In genomic region chr10:125911990-125912389, GRCh38 we compare ENCODE assay signal across 1 cellular context.
TF ChIP-seq lines count a peak whose summit lies in the region.

No MANE protein-coding gene starts in this region.

TF ChIP-seq in HepG2, 621 proteins besides CTCF, POLR2A, EP300 and RAD21 (continued from another document and continues in another):
- TF ChIP-seq, protein P1, sequence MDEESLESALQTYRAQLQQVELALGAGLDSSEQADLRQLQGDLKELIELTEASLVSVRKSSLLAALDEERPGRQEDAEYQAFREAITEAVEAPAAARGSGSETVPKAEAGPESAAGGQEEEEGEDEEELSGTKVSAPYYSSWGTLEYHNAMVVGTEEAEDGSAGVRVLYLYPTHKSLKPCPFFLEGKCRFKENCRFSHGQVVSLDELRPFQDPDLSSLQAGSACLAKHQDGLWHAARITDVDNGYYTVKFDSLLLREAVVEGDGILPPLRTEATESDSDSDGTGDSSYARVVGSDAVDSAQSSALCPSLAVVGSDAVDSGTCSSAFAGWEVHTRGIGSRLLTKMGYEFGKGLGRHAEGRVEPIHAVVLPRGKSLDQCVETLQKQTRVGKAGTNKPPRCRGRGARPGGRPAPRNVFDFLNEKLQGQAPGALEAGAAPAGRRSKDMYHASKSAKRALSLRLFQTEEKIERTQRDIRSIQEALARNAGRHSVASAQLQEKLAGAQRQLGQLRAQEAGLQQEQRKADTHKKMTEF (CRISPR knock-in tag; IDR thresholded peaks at IDR 0.05), result peak; percentile 74; the same call in 1 of the 2 replicates
- TF ChIP-seq, protein P2, sequence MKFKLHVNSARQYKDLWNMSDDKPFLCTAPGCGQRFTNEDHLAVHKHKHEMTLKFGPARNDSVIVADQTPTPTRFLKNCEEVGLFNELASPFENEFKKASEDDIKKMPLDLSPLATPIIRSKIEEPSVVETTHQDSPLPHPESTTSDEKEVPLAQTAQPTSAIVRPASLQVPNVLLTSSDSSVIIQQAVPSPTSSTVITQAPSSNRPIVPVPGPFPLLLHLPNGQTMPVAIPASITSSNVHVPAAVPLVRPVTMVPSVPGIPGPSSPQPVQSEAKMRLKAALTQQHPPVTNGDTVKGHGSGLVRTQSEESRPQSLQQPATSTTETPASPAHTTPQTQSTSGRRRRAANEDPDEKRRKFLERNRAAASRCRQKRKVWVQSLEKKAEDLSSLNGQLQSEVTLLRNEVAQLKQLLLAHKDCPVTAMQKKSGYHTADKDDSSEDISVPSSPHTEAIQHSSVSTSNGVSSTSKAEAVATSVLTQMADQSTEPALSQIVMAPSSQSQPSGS (CRISPR knock-in tag; IDR thresholded peaks at IDR 0.05), result no peak
- TF ChIP-seq THAP11 (CRISPR knock-in tag; IDR thresholded peaks at IDR 0.05) (peak; percentile 49; the same call in 1 of the 2 replicates), HMG20A (CRISPR knock-in tag; IDR thresholded peaks at IDR 0.05; ENCODE audit: borderline replicate concordance) (peak; percentile 91), NPAS2 (CRISPR knock-in tag; IDR thresholded peaks at IDR 0.05; ENCODE audit: borderline replicate concordance) (no peak), ZNF205 (CRISPR knock-in tag; IDR thresholded peaks at IDR 0.05) (0 out of 2 replicates have a peak, but pooled peaks have one; percentile 63), ZNF766 (CRISPR knock-in tag; IDR thresholded peaks at IDR 0.05; ENCODE audit: borderline replicate concordance) (no peak), SOX6 (IDR thresholded peaks at IDR 0.05) (no peak), SOX6 (CRISPR knock-in tag; IDR thresholded peaks at IDR 0.05) (peak; percentile 83), ZNF615 (CRISPR knock-in tag; IDR thresholded peaks at IDR 0.05; ENCODE audit: borderline replicate concordance) (no peak), ZNF772 (CRISPR knock-in tag; IDR thresholded peaks at IDR 0.05) (0 out of 2 replicates have a peak, but pooled peaks have one; percentile 32), ZNF674 (CRISPR knock-in tag; IDR thresholded peaks at IDR 0.05; ENCODE audit: low read depth) (no peak), KDM1A (CRISPR knock-in tag; IDR thresholded peaks at IDR 0.05) (peak; percentile 78; the same call in 1 of the 2 replicates), SMAD3 (CRISPR knock-in tag; IDR thresholded peaks at IDR 0.05) (peak; percentile 74; the same call in 1 of the 2 replicates), ZSCAN29 (CRISPR knock-in tag; conservative IDR thresholded peaks at IDR 0.05) (no peak), MIER3 (CRISPR knock-in tag; IDR thresholded peaks at IDR 0.05; ENCODE audit: borderline replicate concordance) (0 out of 2 replicates have a peak, but pooled peaks have one; percentile 41), ZMAT5 (CRISPR knock-in tag; IDR thresholded peaks at IDR 0.05; ENCODE audit: borderline replicate concordance, low read depth) (no peak), FOXA1 (IDR thresholded peaks at IDR 0.05) (0 out of 2 replicates have a peak, but pooled peaks have one; percentile 10), FOXA1 (CRISPR knock-in tag; IDR thresholded peaks at IDR 0.05) (peak; percentile 95), ZNF331 (CRISPR knock-in tag; IDR thresholded peaks at IDR 0.05) (0 out of 2 replicates have a peak, but pooled peaks have one; percentile 18), BORCS8-MEF2B (CRISPR knock-in tag; IDR thresholded peaks at IDR 0.05) (peak; percentile 60; the same call in 1 of the 2 replicates), NCOA2 (CRISPR knock-in tag; IDR thresholded peaks at IDR 0.05) (peak; percentile 66; the same call in 1 of the 2 replicates), TCF7L2 (IDR thresholded peaks at IDR 0.05; ENCODE audit: low read depth, low read length) (peak; percentile 67), HHEX (CRISPR knock-in tag; IDR thresholded peaks at IDR 0.05) (peak; percentile 99), SNRNP70 (IDR thresholded peaks at IDR 0.05; ENCODE audit: low read depth, low read length) (no peak), FOXO1 (CRISPR knock-in tag; IDR thresholded peaks at IDR 0.05) (peak; percentile 77; the same call in 1 of the 2 replicates), ZSCAN20 (CRISPR knock-in tag; IDR thresholded peaks at IDR 0.05; ENCODE audit: borderline replicate concordance) (no peak), TBX2 (CRISPR knock-in tag; IDR thresholded peaks at IDR 0.05; ENCODE audit: borderline replicate concordance) (peak; percentile 81), KMT2A (CRISPR knock-in tag; IDR thresholded peaks at IDR 0.05) (no peak), SALL1 (CRISPR knock-in tag; IDR thresholded peaks at IDR 0.05) (peak; percentile 69), MXD3 (CRISPR knock-in tag; IDR thresholded peaks at IDR 0.05) (no peak), KLF16 (CRISPR knock-in tag; IDR thresholded peaks at IDR 0.05) (peak in 1 of 2 experiments; percentile 60; a peak in 1 of 4 replicates), RXRB (CRISPR knock-in tag; IDR thresholded peaks at IDR 0.05; ENCODE audit: borderline replicate concordance) (peak; percentile 48; the same call in 1 of the 2 replicates), ZNF264 (CRISPR knock-in tag; IDR thresholded peaks at IDR 0.05) (peak; percentile 42; the same call in 1 of the 2 replicates), HDAC2 (CRISPR knock-in tag; IDR thresholded peaks at IDR 0.05) (peak; percentile 82), SCMH1 (CRISPR knock-in tag; IDR thresholded peaks at IDR 0.05; ENCODE audit: borderline replicate concordance) (no peak), SOX5 (CRISPR knock-in tag; IDR thresholded peaks at IDR 0.05; ENCODE audit: borderline replicate concordance) (peak; percentile 70), ZNF282 (IDR thresholded peaks at IDR 0.05; ENCODE audit: partially characterized antibody) (no peak), GATAD2A (CRISPR knock-in tag; IDR thresholded peaks at IDR 0.05) (peak; percentile 78), MED1 (CRISPR knock-in tag; IDR thresholded peaks at IDR 0.05) (peak; percentile 29; the same call in 1 of the 2 replicates), RARA (CRISPR knock-in tag; IDR thresholded peaks at IDR 0.05) (peak; percentile 69), PRMT3 (CRISPR knock-in tag; IDR thresholded peaks at IDR 0.05; ENCODE audit: borderline replicate concordance, low read depth) (no peak), TCF7 (IDR thresholded peaks at IDR 0.05; ENCODE audit: low read depth) (peak; percentile 93), NRL (CRISPR knock-in tag; IDR thresholded peaks at IDR 0.05; ENCODE audit: borderline replicate concordance) (no peak), NR2F6 (IDR thresholded peaks at IDR 0.05) (peak; percentile 89), NR2F6 (CRISPR knock-in tag; IDR thresholded peaks at IDR 0.05) (peak; percentile 56; the same call in 1 of the 2 replicates), HMG20B (CRISPR knock-in tag; conservative IDR thresholded peaks at IDR 0.05) (peak; percentile 95), TBX3 (IDR thresholded peaks at IDR 0.05; ENCODE audit: borderline replicate concordance) (peak; percentile 95), NR2F2 (IDR thresholded peaks at IDR 0.05; ENCODE audit: borderline replicate concordance, low read depth) (peak; percentile 87), GFI1 (CRISPR knock-in tag; IDR thresholded peaks at IDR 0.05; ENCODE audit: borderline replicate concordance) (peak; percentile 78; the same call in 1 of the 2 replicates), ZNF441 (CRISPR knock-in tag; IDR thresholded peaks at IDR 0.05; ENCODE audit: borderline replicate concordance) (no peak), ZNF589 (CRISPR knock-in tag; conservative IDR thresholded peaks at IDR 0.05) (0 out of 2 replicates have a peak, but pooled peaks have one; percentile 17), NR2F1 (CRISPR knock-in tag; IDR thresholded peaks at IDR 0.05) (peak; percentile 47 to 75; a peak in 2 of 4 replicates), PITX1 (CRISPR knock-in tag; IDR thresholded peaks at IDR 0.05) (peak; percentile 82; the same call in 1 of the 2 replicates), CBFB (CRISPR knock-in tag; IDR thresholded peaks at IDR 0.05) (peak; percentile 68), GATA4 (IDR thresholded peaks at IDR 0.05; ENCODE audit: borderline replicate concordance, low read depth) (peak; percentile 37; the same call in 1 of the 2 replicates)
- TF ChIP-seq, protein P3, sequence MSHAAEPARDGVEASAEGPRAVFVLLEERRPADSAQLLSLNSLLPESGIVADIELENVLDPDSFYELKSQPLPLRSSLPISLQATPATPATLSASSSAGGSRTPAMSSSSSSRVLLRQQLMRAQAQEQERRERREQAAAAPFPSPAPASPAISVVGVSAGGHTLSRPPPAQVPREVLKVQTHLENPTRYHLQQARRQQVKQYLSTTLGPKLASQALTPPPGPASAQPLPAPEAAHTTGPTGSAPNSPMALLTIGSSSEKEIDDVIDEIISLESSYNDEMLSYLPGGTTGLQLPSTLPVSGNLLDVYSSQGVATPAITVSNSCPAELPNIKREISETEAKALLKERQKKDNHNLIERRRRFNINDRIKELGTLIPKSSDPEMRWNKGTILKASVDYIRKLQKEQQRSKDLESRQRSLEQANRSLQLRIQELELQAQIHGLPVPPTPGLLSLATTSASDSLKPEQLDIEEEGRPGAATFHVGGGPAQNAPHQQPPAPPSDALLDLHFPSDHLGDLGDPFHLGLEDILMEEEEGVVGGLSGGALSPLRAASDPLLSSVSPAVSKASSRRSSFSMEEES (CRISPR knock-in tag; IDR thresholded peaks at IDR 0.05), result peak; percentile 72; the same call in 1 of the 2 replicates
- TF ChIP-seq, protein P4, sequence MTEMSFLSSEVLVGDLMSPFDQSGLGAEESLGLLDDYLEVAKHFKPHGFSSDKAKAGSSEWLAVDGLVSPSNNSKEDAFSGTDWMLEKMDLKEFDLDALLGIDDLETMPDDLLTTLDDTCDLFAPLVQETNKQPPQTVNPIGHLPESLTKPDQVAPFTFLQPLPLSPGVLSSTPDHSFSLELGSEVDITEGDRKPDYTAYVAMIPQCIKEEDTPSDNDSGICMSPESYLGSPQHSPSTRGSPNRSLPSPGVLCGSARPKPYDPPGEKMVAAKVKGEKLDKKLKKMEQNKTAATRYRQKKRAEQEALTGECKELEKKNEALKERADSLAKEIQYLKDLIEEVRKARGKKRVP (CRISPR knock-in tag; IDR thresholded peaks at IDR 0.05), result peak in 1 of 2 experiments; percentile 68; a peak in 2 of 4 replicates
- TF ChIP-seq, protein P5, sequence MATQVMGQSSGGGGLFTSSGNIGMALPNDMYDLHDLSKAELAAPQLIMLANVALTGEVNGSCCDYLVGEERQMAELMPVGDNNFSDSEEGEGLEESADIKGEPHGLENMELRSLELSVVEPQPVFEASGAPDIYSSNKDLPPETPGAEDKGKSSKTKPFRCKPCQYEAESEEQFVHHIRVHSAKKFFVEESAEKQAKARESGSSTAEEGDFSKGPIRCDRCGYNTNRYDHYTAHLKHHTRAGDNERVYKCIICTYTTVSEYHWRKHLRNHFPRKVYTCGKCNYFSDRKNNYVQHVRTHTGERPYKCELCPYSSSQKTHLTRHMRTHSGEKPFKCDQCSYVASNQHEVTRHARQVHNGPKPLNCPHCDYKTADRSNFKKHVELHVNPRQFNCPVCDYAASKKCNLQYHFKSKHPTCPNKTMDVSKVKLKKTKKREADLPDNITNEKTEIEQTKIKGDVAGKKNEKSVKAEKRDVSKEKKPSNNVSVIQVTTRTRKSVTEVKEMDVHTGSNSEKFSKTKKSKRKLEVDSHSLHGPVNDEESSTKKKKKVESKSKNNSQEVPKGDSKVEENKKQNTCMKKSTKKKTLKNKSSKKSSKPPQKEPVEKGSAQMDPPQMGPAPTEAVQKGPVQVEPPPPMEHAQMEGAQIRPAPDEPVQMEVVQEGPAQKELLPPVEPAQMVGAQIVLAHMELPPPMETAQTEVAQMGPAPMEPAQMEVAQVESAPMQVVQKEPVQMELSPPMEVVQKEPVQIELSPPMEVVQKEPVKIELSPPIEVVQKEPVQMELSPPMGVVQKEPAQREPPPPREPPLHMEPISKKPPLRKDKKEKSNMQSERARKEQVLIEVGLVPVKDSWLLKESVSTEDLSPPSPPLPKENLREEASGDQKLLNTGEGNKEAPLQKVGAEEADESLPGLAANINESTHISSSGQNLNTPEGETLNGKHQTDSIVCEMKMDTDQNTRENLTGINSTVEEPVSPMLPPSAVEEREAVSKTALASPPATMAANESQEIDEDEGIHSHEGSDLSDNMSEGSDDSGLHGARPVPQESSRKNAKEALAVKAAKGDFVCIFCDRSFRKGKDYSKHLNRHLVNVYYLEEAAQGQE (IDR thresholded peaks at IDR 0.05; ENCODE audit: borderline replicate concordance in 1 of 2, low read depth in 1 of 2, low read length in 2 of 2), result 0 out of 4 replicates have a peak, but pooled peaks of 1 of the 2 experiments have one; percentile 21
- TF ChIP-seq, protein P6, sequence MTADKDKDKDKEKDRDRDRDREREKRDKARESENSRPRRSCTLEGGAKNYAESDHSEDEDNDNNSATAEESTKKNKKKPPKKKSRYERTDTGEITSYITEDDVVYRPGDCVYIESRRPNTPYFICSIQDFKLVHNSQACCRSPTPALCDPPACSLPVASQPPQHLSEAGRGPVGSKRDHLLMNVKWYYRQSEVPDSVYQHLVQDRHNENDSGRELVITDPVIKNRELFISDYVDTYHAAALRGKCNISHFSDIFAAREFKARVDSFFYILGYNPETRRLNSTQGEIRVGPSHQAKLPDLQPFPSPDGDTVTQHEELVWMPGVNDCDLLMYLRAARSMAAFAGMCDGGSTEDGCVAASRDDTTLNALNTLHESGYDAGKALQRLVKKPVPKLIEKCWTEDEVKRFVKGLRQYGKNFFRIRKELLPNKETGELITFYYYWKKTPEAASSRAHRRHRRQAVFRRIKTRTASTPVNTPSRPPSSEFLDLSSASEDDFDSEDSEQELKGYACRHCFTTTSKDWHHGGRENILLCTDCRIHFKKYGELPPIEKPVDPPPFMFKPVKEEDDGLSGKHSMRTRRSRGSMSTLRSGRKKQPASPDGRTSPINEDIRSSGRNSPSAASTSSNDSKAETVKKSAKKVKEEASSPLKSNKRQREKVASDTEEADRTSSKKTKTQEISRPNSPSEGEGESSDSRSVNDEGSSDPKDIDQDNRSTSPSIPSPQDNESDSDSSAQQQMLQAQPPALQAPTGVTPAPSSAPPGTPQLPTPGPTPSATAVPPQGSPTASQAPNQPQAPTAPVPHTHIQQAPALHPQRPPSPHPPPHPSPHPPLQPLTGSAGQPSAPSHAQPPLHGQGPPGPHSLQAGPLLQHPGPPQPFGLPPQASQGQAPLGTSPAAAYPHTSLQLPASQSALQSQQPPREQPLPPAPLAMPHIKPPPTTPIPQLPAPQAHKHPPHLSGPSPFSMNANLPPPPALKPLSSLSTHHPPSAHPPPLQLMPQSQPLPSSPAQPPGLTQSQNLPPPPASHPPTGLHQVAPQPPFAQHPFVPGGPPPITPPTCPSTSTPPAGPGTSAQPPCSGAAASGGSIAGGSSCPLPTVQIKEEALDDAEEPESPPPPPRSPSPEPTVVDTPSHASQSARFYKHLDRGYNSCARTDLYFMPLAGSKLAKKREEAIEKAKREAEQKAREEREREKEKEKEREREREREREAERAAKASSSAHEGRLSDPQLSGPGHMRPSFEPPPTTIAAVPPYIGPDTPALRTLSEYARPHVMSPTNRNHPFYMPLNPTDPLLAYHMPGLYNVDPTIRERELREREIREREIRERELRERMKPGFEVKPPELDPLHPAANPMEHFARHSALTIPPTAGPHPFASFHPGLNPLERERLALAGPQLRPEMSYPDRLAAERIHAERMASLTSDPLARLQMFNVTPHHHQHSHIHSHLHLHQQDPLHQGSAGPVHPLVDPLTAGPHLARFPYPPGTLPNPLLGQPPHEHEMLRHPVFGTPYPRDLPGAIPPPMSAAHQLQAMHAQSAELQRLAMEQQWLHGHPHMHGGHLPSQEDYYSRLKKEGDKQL (CRISPR knock-in tag; IDR thresholded peaks at IDR 0.05; ENCODE audit: low read depth), result peak; percentile 99
